ENCODE assay signal across 1 cellular context in the genomic region with DNA sequence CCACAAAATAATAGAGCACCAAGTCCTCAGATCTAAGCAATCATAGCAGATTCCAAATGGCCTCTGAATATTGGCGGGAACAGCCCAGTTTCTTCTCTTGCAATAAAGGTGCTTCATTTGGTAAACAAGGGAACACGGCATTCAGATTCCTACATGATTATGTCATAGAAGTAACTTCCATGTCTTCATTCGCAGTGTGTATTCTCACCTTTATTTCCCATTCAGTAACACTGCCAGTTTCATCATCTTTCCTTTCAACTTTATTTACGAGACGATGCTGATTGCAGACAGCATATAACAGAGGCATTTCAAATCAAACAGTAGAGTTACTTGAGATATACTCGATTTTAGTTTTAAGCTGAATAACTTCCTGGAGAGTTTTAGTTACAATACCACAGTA.
A peak's percentile ranks its signal among the peaks of the same experiment; 100 is the strongest.
TF ChIP-seq lines count a peak whose summit lies in the region.

No MANE protein-coding gene starts in this region.

TF ChIP-seq in H1, 55 proteins besides CTCF, POLR2A, EP300 and RAD21:
- TF ChIP-seq, protein P1, sequence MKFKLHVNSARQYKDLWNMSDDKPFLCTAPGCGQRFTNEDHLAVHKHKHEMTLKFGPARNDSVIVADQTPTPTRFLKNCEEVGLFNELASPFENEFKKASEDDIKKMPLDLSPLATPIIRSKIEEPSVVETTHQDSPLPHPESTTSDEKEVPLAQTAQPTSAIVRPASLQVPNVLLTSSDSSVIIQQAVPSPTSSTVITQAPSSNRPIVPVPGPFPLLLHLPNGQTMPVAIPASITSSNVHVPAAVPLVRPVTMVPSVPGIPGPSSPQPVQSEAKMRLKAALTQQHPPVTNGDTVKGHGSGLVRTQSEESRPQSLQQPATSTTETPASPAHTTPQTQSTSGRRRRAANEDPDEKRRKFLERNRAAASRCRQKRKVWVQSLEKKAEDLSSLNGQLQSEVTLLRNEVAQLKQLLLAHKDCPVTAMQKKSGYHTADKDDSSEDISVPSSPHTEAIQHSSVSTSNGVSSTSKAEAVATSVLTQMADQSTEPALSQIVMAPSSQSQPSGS (IDR thresholded peaks at IDR 0.05; ENCODE audit: low read length): peak; percentile 38; the same call in 1 of the 2 replicates
- TF ChIP-seq JUND (IDR thresholded peaks at IDR 0.05; ENCODE audit: low read length): peak; percentile 58; the same call in 1 of the 2 replicates
- TF ChIP-seq TEAD4 (IDR thresholded peaks at IDR 0.05; ENCODE audit: low read depth, low read length): no peak
- TF ChIP-seq EGR1 (IDR thresholded peaks at IDR 0.05; ENCODE audit: borderline replicate concordance, low read depth, low read length): no peak
- peak; percentile 51; the same call in 1 of the 2 replicates for TF ChIP-seq JUN (IDR thresholded peaks at IDR 0.05; ENCODE audit: low read depth, low read length)
- TF ChIP-seq, protein P2, sequence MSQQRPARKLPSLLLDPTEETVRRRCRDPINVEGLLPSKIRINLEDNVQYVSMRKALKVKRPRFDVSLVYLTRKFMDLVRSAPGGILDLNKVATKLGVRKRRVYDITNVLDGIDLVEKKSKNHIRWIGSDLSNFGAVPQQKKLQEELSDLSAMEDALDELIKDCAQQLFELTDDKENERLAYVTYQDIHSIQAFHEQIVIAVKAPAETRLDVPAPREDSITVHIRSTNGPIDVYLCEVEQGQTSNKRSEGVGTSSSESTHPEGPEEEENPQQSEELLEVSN (IDR thresholded peaks at IDR 0.05): no peak; the same call in 1 of the 2 replicates
- TF ChIP-seq SIN3A (conservative IDR thresholded peaks at IDR 0.05 in 1 of 2, IDR thresholded peaks at IDR 0.05 in 1 of 2; ENCODE audit: low read depth in 1 of 2, low read length in 2 of 2): no peak
- no peak; the same call in 1 of the 2 replicates for TF ChIP-seq CEBPB (IDR thresholded peaks at IDR 0.05; ENCODE audit: low read depth, low read length)
- TF ChIP-seq HDAC2 (IDR thresholded peaks at IDR 0.05; ENCODE audit: borderline replicate concordance in 1 of 2, low read depth in 2 of 2, low read length in 2 of 2): no peak
